Comparison of ENCODE assay signal across 21 cellular contexts in the genomic region with DNA sequence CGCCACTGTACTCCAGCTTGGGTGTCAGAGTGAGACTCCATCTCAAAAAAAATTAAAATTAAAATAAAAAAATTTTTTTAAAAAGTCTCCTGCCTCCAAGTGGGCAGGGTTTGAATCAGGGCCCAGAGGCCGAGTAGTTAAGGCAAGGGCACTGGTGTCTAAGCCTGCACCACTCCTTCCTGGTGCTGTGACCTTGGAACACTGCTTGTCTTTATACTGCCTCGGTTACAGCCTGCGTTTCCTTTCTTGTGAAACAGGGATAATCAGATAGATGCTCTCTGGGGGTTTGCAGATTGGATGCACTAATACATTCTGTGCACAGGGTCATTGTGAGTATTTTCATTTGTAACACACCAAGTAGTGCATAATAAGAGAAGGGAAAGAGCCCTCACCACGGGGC.
"Had no signal": no experiment of that assay in that cellular context is flagged by ENCODE, and none has a peak within 500 bp of the region (broad histone marks: within the 10 kb centered on the region; RNA-seq: fewer than 3 reads in every experiment).

No MANE protein-coding gene starts in this region.

- H3K27me3 ChIP-seq: left lung, right atrium auricular region, suprapubic skin, upper lobe of left lung had no signal

- H3K4me3 Mint-ChIP-seq: activated CD4-positive, alpha-beta memory T cell treated with anti-CD3 and anti-CD28 coated beads, Interleukin-2, amount 10 ng/mL, durations not matched to agents 7 days and 5 days; activated naive CD8-positive, alpha-beta T cell; activated T-cell treated with anti-CD3 and anti-CD28 coated beads, Interleukin-2, amount 50 U/mL, for 72 hours; brain; dendritic cell treated with granulocyte-macrophage colony-stimulating factor and Interleukin-4, amounts not matched to agents 40 ng/mL and 50 ng/mL, for 4 days; naive thymus-derived CD8-positive, alpha-beta T cell had no signal

- H3K27ac ChIP-seq: heart right ventricle, left lung, neutrophil, right atrium auricular region, skin epidermis, suprapubic skin, upper lobe of left lung, VCaP had no signal

- H3K9me3 Mint-ChIP-seq: activated CD4-positive, alpha-beta memory T cell treated with anti-CD3 and anti-CD28 coated beads, Interleukin-2, amount 10 ng/mL, durations not matched to agents 7 days and 5 days; activated T-cell treated with anti-CD3 and anti-CD28 coated beads, Interleukin-2, amount 50 U/mL, for 72 hours; brain; dendritic cell treated with granulocyte-macrophage colony-stimulating factor and Interleukin-4, amounts not matched to agents 40 ng/mL and 50 ng/mL, for 4 days had no signal

- H3K9me3 ChIP-seq: heart right ventricle, left lung, neutrophil, right atrium auricular region, suprapubic skin, upper lobe of left lung had no signal

- DNase-seq: activated CD4-positive, alpha-beta memory T cell treated with anti-CD3 and anti-CD28 coated beads, Interleukin-2, amount 10 ng/mL, durations not matched to agents 7 days and 5 days; activated CD4-positive, alpha-beta T cell treated with anti-CD3 and anti-CD28 coated beads for 1 hour; activated gamma-delta T cell treated with Interleukin-2 at 50 U/mL for 16 hours; activated T-cell treated with anti-CD3 and anti-CD28 coated beads, Interleukin-2, amount 50 U/mL, for 72 hours; amygdala; effector memory CD4-positive, alpha-beta T cell; heart right ventricle; left lung; naive thymus-derived CD8-positive, alpha-beta T cell; stimulated activated CD4-positive, alpha-beta T cell treated with anti-CD3 and anti-CD28 coated beads, Interleukin-4, amount 100 ng/mL, for 4 hours; stimulated activated CD8-positive, alpha-beta memory T cell treated with anti-CD3 and anti-CD28 coated beads, Interleukin-4, amount 100 ng/mL, for 48 hours; stimulated activated naive CD8-positive, alpha-beta T cell treated with anti-CD3 and anti-CD28 coated beads, Interleukin-15, Interleukin-2, amounts not matched to agents 100 U/mL and 50 U/mL, for 24 hours; upper lobe of left lung had no signal

- H3K4me3 ChIP-seq: heart right ventricle, left lung, right atrium auricular region, skin epidermis, suprapubic skin, upper lobe of left lung had no signal

- H3K27ac Mint-ChIP-seq: activated CD4-positive, alpha-beta memory T cell treated with anti-CD3 and anti-CD28 coated beads, Interleukin-2, amount 10 ng/mL, durations not matched to agents 7 days and 5 days; activated naive CD8-positive, alpha-beta T cell; activated T-cell treated with anti-CD3 and anti-CD28 coated beads, Interleukin-2, amount 50 U/mL, for 72 hours had no signal

- H3K4me1 ChIP-seq: right atrium auricular region had no signal

- H3K36me3 ChIP-seq: heart right ventricle, left lung, neutrophil, right atrium auricular region, suprapubic skin, upper lobe of left lung had no signal

- H3K36me3 Mint-ChIP-seq: activated naive CD8-positive, alpha-beta T cell; brain; naive thymus-derived CD8-positive, alpha-beta T cell had no signal
